Comparison of ENCODE assay signal across 23 cellular contexts in genomic region chr7:1748774-1749173, GRCh38.
DNase-seq lines count a peak whose midpoint lies in the region; ATAC-seq and TF ChIP-seq lines count a peak whose summit lies in the region.
"Had no signal": no experiment of that assay in that cellular context is flagged by ENCODE, and none has a peak within 500 bp of the region (broad histone marks: within the 10 kb centered on the region; RNA-seq: fewer than 3 reads in every experiment).

No MANE protein-coding gene starts in this region.

- H3F3A ChIP-seq in PC-3 (ENCODE audit: low read length, unreplicated experiment) = no peaks in the 10 kb centered on the region

- POLR2A ChIA-PET in PC-3 (lab: Charles Lee; ENCODE audit: unreplicated experiment) = no interaction called here

- H3K27ac ChIP-seq in PC-3 (ENCODE audit: low read length) = no peak overlapping the region
- peak overlapping the region; percentile 67 for H3K27ac ChIP-seq in right cardiac atrium (ENCODE audit: low read length)
- H3K27ac ChIP-seq in testis = no peak overlapping the region
- H3K27ac ChIP-seq: HL-60, SK-N-MC had no signal

- peak overlapping the region; percentile 81; the same call in 1 of the 2 replicates for H3K4me2 ChIP-seq in PC-3 (ENCODE audit: low read length)
- H3K4me2 ChIP-seq: GM23338 had no signal

- H3K9me3 ChIP-seq in PC-3 (ENCODE audit: low read length) = no peaks in the 10 kb centered on the region
- H3K9me3 ChIP-seq in right cardiac atrium (ENCODE audit: control insufficient read depth, low read length) = no peaks in the 10 kb centered on the region
- no peaks in the 10 kb centered on the region for H3K9me3 ChIP-seq in testis

- no peak overlapping the region for H3K4me3 ChIP-seq in PC-3 (ENCODE audit: low read length)
- no peak overlapping the region for H3K4me3 ChIP-seq in right cardiac atrium (ENCODE audit: low read length)
- no peak overlapping the region for H3K4me3 ChIP-seq in testis
- H3K4me3 ChIP-seq: GM23338, SK-N-MC had no signal

- 23% methylated on average over 9 of the region's 9 CpGs for WGBS in right cardiac atrium
- WGBS in testis, 2 donors = 50 to 51% methylated on average over 2 to 9 of the region's 9 CpGs

- DNase-seq in 8988T (peak; percentile 43), A172 (ENCODE audit: low spot score) (peak; percentile 21), PC-3 (no peak), right cardiac atrium (peak in 1 of 3 donors; percentile 48), NCI-H1105 treated with DMSO at 0.1 percent for 48 hours (lab: John Stamatoyannopoulos, UW) (no peak), testis (no peak)
- DNase-seq: C1 segment of cervical spinal cord, EL, GF-D8, KBM-7, MM.1S, NCI-H1048, NCI-H1436, NCI-H187 treated with DMSO at 0.1 percent for 48 hours, NCI-H524 treated with DMSO at 0.1 percent for 48 hours, NCI-H82, SHP77 treated with DMSO at 0.1 percent for 48 hours, SW 1271 had no signal

- ATAC-seq in PC-3 (peak; percentile 43), right cardiac atrium (no peak), GM21526 (IDR thresholded peaks at IDR 0.05; ENCODE audit: low FRiP score, unreplicated experiment) (no peak), GM19324 (IDR thresholded peaks at IDR 0.05; ENCODE audit: low FRiP score, unreplicated experiment) (no peak)
- ATAC-seq: GM23338 had no signal

- no peak for TF ChIP-seq POLR2A in testis (IDR thresholded peaks at IDR 0.05)

- CTCF ChIA-PET in PC-3 (lab: Charles Lee) = no interaction called here

- TF ChIP-seq CTCF in PC-3 (conservative IDR thresholded peaks at IDR 0.05; ENCODE audit: low read depth, low read length) (no peak), testis (IDR thresholded peaks at IDR 0.05) (no peak)

- H3K4me1 ChIP-seq in PC-3 (ENCODE audit: insufficient read depth, low read length) (peaks cover 11% of the 10 kb centered on the region; the same call in 1 of the 2 replicates), right cardiac atrium (ENCODE audit: control insufficient read depth, insufficient read depth, low read length) (peaks cover 5% of the 10 kb centered on the region), testis (peaks cover 15% of the 10 kb centered on the region)

- no peak overlapping the region for H3K9ac ChIP-seq in PC-3 (ENCODE audit: low read length)

- H4K20me1 ChIP-seq in PC-3 (ENCODE audit: low read length) = no peaks in the 10 kb centered on the region

- no peak overlapping the region for H2AFZ ChIP-seq in PC-3 (ENCODE audit: low read length)
- H2AFZ ChIP-seq: GM23338 had no signal

- H3K79me2 ChIP-seq in PC-3 (ENCODE audit: low read length) = no peaks in the 10 kb centered on the region

- H3K9me2 ChIP-seq in PC-3 (replicated peaks; ENCODE audit: low read length) = no peaks in the 10 kb centered on the region

- H3K36me3 ChIP-seq in PC-3 (ENCODE audit: low read depth, low read length) = no peaks in the 10 kb centered on the region
- H3K36me3 ChIP-seq in testis (ENCODE audit: low read depth, missing control alignments) = no peaks in the 10 kb centered on the region

- BruUV-seq in PC-3 (replicated peaks; lab: Mats Ljungman, UMichigan) = no TSS peak

- intact Hi-C loops in PC-3 (cut with micrococcal nuclease) (no loop called here), right cardiac atrium (cut with DNase I) (no loop called here), testis (cut with DNase I; ENCODE audit: low total_unique reads) (no loop called here)

- H3K27me3 ChIP-seq in PC-3 (ENCODE audit: low read length) = no peaks in the 10 kb centered on the region; the same call in none of the 2 replicates
- H3K27me3 ChIP-seq in right cardiac atrium (ENCODE audit: control insufficient read depth, insufficient read depth) = no peaks in the 10 kb centered on the region
- H3K27me3 ChIP-seq in testis = no peaks in the 10 kb centered on the region

Comparison
In these comparisons a context has a peak if more than half of its experiments do, and no peak if none do; other contexts are left out.
1. DNase-seq: peak in 8988T (single experiment) and A172 (single experiment); none in PC-3 (single experiment), NCI-H1105 treated with DMSO at 0.1 percent for 48 hours (single experiment) and testis (single experiment).